In genomic region chr12:109130297-109130696, GRCh38 we compare ENCODE assay signal across 15 cellular contexts. TPM values are rescaled to one million over a fixed set of nuclear protein-coding genes. Genes with fewer than 3 reads are reported as not detected.
DNase-seq lines count a peak whose midpoint lies in the region; ATAC-seq and TF ChIP-seq lines count a peak whose summit lies in the region.
"Had no signal": no experiment of that assay in that cellular context is flagged by ENCODE, and none has a peak within 500 bp of the region (broad histone marks: within the 10 kb centered on the region; RNA-seq: fewer than 3 reads in every experiment).

No MANE protein-coding gene starts in this region.

- no peak for TF ChIP-seq CTCF in adrenal gland (IDR thresholded peaks at IDR 0.05)
- no peak for TF ChIP-seq CTCF in heart left ventricle (IDR thresholded peaks at IDR 0.05)
- no peak for TF ChIP-seq CTCF in stomach (IDR thresholded peaks at IDR 0.05)
- TF ChIP-seq CTCF in upper lobe of left lung (IDR thresholded peaks at IDR 0.05) = no peak

- H3K27ac ChIP-seq in adrenal gland (peak overlapping the region in 4 of 5 donors; percentile 75 to 92 (median 90)), heart left ventricle (peak overlapping the region; percentile 60 to 91 (median 84)), stomach (peak overlapping the region in 3 of 5 donors; percentile 49 to 78 (median 50)), upper lobe of left lung (no peak overlapping the region)
- H3K27ac ChIP-seq: KMS-11 had no signal

- H3K4me3 Mint-ChIP-seq in activated T-cell treated with anti-CD3 and anti-CD28 coated beads, Interleukin-2, amount 50 U/mL, for 4 hours = no peak overlapping the region
- H3K4me3 Mint-ChIP-seq: CD4-positive, CD25-positive, alpha-beta regulatory T cell had no signal

- peak in 2 of 4 donors; percentile 0 to 2 for ATAC-seq in heart left ventricle
- ATAC-seq in upper lobe of left lung (ENCODE audit: low FRiP score in 2 of 2) = no peak
- ATAC-seq in activated T-cell treated with anti-CD3 and anti-CD28 coated beads, Interleukin-2, amount 50 U/mL, for 4 hours = no peak

- H3K27me3 ChIP-seq in adrenal gland = no peaks in the 10 kb centered on the region
- H3K27me3 ChIP-seq in heart left ventricle = no peaks in the 10 kb centered on the region
- H3K27me3 ChIP-seq in stomach = no peaks in the 10 kb centered on the region
- H3K27me3 ChIP-seq in upper lobe of left lung = no peaks in the 10 kb centered on the region

- WGBS in adrenal gland, 4 donors = 92 to 100% (median 94%) methylated on average over 2 to 8 of the region's 8 CpGs
- WGBS in heart left ventricle, 4 donors = 60 to 79% (median 64%) methylated on average over 5 to 8 of the region's 8 CpGs
- WGBS in stomach, 5 donors = 87 to 97% (median 89%) methylated on average over 7 to 8 of the region's 8 CpGs
- 83 to 94% methylated on average over 4 to 8 of the region's 8 CpGs for WGBS in upper lobe of left lung, 2 donors

- no peaks in the 10 kb centered on the region for H3K9me3 ChIP-seq in adrenal gland (replicated peaks in 1 of 3)
- H3K9me3 ChIP-seq in heart left ventricle = no peaks in the 10 kb centered on the region
- H3K9me3 ChIP-seq in stomach = no peaks in the 10 kb centered on the region
- no peaks in the 10 kb centered on the region for H3K9me3 ChIP-seq in upper lobe of left lung
- H3K9me3 ChIP-seq: HAP-1 had no signal

- no peaks in the 10 kb centered on the region for H3K4me1 Mint-ChIP-seq in activated T-cell treated with anti-CD3 and anti-CD28 coated beads, Interleukin-2, amount 50 U/mL, for 4 hours (ENCODE audit: low read depth)
- H3K4me1 Mint-ChIP-seq: CD4-positive, CD25-positive, alpha-beta regulatory T cell had no signal

- TF ChIP-seq EP300 in stomach (IDR thresholded peaks at IDR 0.05) (no peak), upper lobe of left lung (IDR thresholded peaks at IDR 0.05) (no peak)

- intact Hi-C loops in adrenal gland (cut with DNase I) (no loop called here), heart left ventricle (cut with DNase I) (loop anchor here in 2 of 10 donors (2.0 to 5.0 kb wide), 2 partner anchors 13 to 37 kb away; partner anchors contain the start of gene ACACB (in 1 of the 2)), stomach (cut with DNase I; ENCODE audit: low total_unique reads) (no loop called here)

- DNase-seq in adrenal gland (peak in 1 of 7 donors; percentile 24), heart left ventricle (no peak), myocyte (ENCODE audit: low read depth) (peak; percentile 44), stomach (no peak), upper lobe of left lung (no peak), OCI-M2 (lab: John Stamatoyannopoulos, UW; ENCODE audit: unreplicated experiment) (no peak)
- no peak for DNase-seq in activated T-cell treated with anti-CD3 and anti-CD28 coated beads, Interleukin-2, amount 50 U/mL, for 4 hours
- DNase-seq: ACHN; CD4-positive, CD25-positive, alpha-beta regulatory T cell; DMS53; NCI-H1930; NCI-H510A; RPMI8226 had no signal

- H3K4me3 ChIP-seq in adrenal gland = no peak overlapping the region
- H3K4me3 ChIP-seq in heart left ventricle = no peak overlapping the region
- no peak overlapping the region for H3K4me3 ChIP-seq in stomach
- no peak overlapping the region for H3K4me3 ChIP-seq in upper lobe of left lung
- H3K4me3 ChIP-seq: HAP-1 had no signal

- TF ChIP-seq POLR2A in adrenal gland (IDR thresholded peaks at IDR 0.05) = no peak
- TF ChIP-seq POLR2A in heart left ventricle (IDR thresholded peaks at IDR 0.05) = no peak
- no peak for TF ChIP-seq POLR2A in stomach (IDR thresholded peaks at IDR 0.05)
- no peak for TF ChIP-seq POLR2A in upper lobe of left lung (IDR thresholded peaks at IDR 0.05)

- H3K36me3 Mint-ChIP-seq in activated T-cell treated with anti-CD3 and anti-CD28 coated beads, Interleukin-2, amount 50 U/mL, for 4 hours (ENCODE audit: insufficient read depth) = peaks cover 3% of the 10 kb centered on the region

- H3K4me1 ChIP-seq in adrenal gland (replicated peaks in 1 of 2) = peaks cover 28 to 40% of the 10 kb centered on the region in 2 donors
- H3K4me1 ChIP-seq in heart left ventricle = peaks cover 0 to 92% (median 30%) of the 10 kb centered on the region in 12 donors
- peaks cover 11 to 50% (median 29%) of the 10 kb centered on the region in 4 donors for H3K4me1 ChIP-seq in stomach
- peaks cover 0 to 4% (median 0%) of the 10 kb centered on the region in 4 donors for H3K4me1 ChIP-seq in upper lobe of left lung
- H3K4me1 ChIP-seq: HAP-1 had no signal

- no peaks in the 10 kb centered on the region for H3K27me3 Mint-ChIP-seq in activated T-cell treated with anti-CD3 and anti-CD28 coated beads, Interleukin-2, amount 50 U/mL, for 4 hours (ENCODE audit: low read depth)

- H3K36me3 ChIP-seq in adrenal gland (replicated peaks in 1 of 2) (no peaks in the 10 kb centered on the region), heart left ventricle (peaks cover 0 to 20% (median 4%) of the 10 kb centered on the region in 9 donors), stomach (no peaks in the 10 kb centered on the region), upper lobe of left lung (no peaks in the 10 kb centered on the region)
- H3K36me3 ChIP-seq: HAP-1 had no signal

- H3K9me3 Mint-ChIP-seq in activated T-cell treated with anti-CD3 and anti-CD28 coated beads, Interleukin-2, amount 50 U/mL, for 4 hours = no peaks in the 10 kb centered on the region
- H3K9me3 Mint-ChIP-seq: CD4-positive, CD25-positive, alpha-beta regulatory T cell had no signal

RNA-seq across cellular contexts. Expression of gene ACACB, which starts 13.9 kb away (rescaled TPM):
- 100 to 1,000 TPM in 2 of 8 donors, 10 to 100 TPM in 6; 41.1 to 143 (median 74.0) TPM for total RNA-seq in adrenal gland
- polyA plus RNA-seq in adrenal gland = 10 to 100 TPM; 35.5 to 87.0 (median 47.5) TPM
- total RNA-seq in heart left ventricle = 100 to 1,000 TPM in 6 of 9 donors, 10 to 100 TPM in 3; 77.3 to 176 (median 135) TPM
- polyA plus RNA-seq in heart left ventricle = 100 to 1,000 TPM in 1 of 2 donors, 10 to 100 TPM in 1; 29.9 to 119 TPM
- 8.7 and 10.5 TPM in 2 replicates for total RNA-seq in myocyte
- 5.5 TPM for polyA plus RNA-seq in myocyte (2012)
- 1,000 to 10,000 TPM in 1 of 5 donors, 100 to 1,000 TPM in 1, 10 to 100 TPM in 3; 47.2 to 2,520 (median 84.1) TPM for total RNA-seq in stomach
- 10 to 100 TPM in 2 of 3 donors, 1 to 10 TPM in 1; 6.1 to 15.0 (median 11.9) TPM for polyA plus RNA-seq in stomach
- 100 to 1,000 TPM in 2 of 6 donors, 10 to 100 TPM in 4; 26.3 to 202 (median 36.3) TPM for total RNA-seq in upper lobe of left lung
- total RNA-seq in activated T-cell treated with anti-CD3 and anti-CD28 coated beads, Interleukin-2, amount 50 U/mL, for 4 hours = 1 to 10 TPM; 1.6 to 4.5 (median 3.8) TPM

RNA-seq across cellular contexts. Expression of gene UNG, which starts 32.9 kb away (rescaled TPM):
- total RNA-seq in adrenal gland (100 to 1,000 TPM in 3 of 8 donors, 10 to 100 TPM in 5; 55.9 to 135 (median 84.0) TPM), heart left ventricle (10 to 100 TPM; 20.9 to 37.8 (median 25.3) TPM), myocyte (29.8 and 36.0 TPM in 2 replicates), stomach (10 to 100 TPM; 13.8 to 27.2 (median 16.9) TPM), upper lobe of left lung (10 to 100 TPM in 4 of 6 donors, 1 to 10 TPM in 2; 8.2 to 27.6 (median 15.5) TPM)
- polyA plus RNA-seq in adrenal gland (10 to 100 TPM; 52.5 to 74.2 (median 68.7) TPM), heart left ventricle (10 to 100 TPM; 14.5 to 27.8 TPM), stomach (10 to 100 TPM; 18.4 to 20.6 (median 18.8) TPM)
- 29.4 TPM for polyA plus RNA-seq in myocyte (2012)
- total RNA-seq in activated T-cell treated with anti-CD3 and anti-CD28 coated beads, Interleukin-2, amount 50 U/mL, for 4 hours = 100 to 1,000 TPM in 2 of 3 donors, 10 to 100 TPM in 1; 91.9 to 134 (median 117) TPM

RNA-seq across cellular contexts. Expression of gene ALKBH2, which starts 37.0 kb away (rescaled TPM):
- 10 to 100 TPM in 6 of 8 donors, 1 to 10 TPM in 2; 4.2 to 19.9 (median 12.9) TPM for total RNA-seq in adrenal gland
- 10 to 100 TPM; 18.3 to 43.6 (median 40.8) TPM for polyA plus RNA-seq in adrenal gland
- 1 to 10 TPM; 5.1 to 9.4 (median 7.1) TPM for total RNA-seq in heart left ventricle
- 10 to 100 TPM; 16.8 to 18.0 TPM for polyA plus RNA-seq in heart left ventricle
- total RNA-seq in myocyte = 9.3 and 16.1 TPM in 2 replicates
- polyA plus RNA-seq in myocyte (2012) = 19.2 TPM
- total RNA-seq in stomach = 10 to 100 TPM in 4 of 5 donors, not detected in 1; 12.3 to 28.1 (median 22.0) TPM
- polyA plus RNA-seq in stomach = 10 to 100 TPM; 17.0 to 33.3 (median 22.3) TPM
- total RNA-seq in upper lobe of left lung = 10 to 100 TPM in 4 of 6 donors, 1 to 10 TPM in 2; 1.9 to 16.4 (median 12.4) TPM
- 10 to 100 TPM; 59.8 to 73.2 (median 71.4) TPM for total RNA-seq in activated T-cell treated with anti-CD3 and anti-CD28 coated beads, Interleukin-2, amount 50 U/mL, for 4 hours

Comparison
In these comparisons a context has a peak if more than half of its experiments do, and no peak if none do; other contexts are left out.
1. H3K27ac ChIP-seq: peak in adrenal gland (4 of 5), heart left ventricle (12 of 12) and stomach (3 of 5); none in upper lobe of left lung (0 of 4).